1 cellular context compared by ENCODE assay signal in the genomic region with DNA sequence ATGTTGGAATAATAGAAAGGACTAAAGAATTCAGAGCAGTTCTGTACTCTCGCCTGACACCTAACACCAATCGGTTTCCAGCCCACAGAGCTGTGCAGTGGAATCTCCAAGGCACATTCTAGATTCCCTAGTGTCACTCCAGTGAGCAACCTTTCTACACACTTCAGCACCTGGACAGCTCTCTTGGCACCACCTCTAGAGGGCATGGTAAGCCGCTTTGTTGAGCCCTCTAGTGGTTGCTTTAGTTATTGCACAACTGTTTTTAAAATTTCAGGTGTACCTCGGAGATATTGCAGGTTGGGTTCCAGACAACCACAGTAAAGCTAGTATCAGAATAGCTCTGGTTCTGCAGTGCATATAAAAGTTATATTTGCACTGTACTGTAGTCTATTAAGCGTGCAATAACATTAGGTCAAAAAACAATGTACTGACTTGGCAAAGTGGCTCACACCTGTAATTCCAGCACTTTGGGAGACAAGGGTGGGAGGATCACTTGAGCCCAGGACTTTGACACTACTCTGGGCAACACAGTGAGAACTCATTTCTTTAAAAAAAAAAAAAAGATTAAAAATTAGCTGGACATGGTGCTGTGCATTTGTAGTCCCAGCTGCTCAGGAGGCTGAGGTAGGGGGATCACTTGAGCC.
TF ChIP-seq lines count a peak whose summit lies in the region.

No MANE protein-coding gene starts in this region.

TF ChIP-seq in HepG2, 621 proteins besides CTCF, POLR2A, EP300 and RAD21 (continued from another document and continues in another):
- TF ChIP-seq, protein P1, sequence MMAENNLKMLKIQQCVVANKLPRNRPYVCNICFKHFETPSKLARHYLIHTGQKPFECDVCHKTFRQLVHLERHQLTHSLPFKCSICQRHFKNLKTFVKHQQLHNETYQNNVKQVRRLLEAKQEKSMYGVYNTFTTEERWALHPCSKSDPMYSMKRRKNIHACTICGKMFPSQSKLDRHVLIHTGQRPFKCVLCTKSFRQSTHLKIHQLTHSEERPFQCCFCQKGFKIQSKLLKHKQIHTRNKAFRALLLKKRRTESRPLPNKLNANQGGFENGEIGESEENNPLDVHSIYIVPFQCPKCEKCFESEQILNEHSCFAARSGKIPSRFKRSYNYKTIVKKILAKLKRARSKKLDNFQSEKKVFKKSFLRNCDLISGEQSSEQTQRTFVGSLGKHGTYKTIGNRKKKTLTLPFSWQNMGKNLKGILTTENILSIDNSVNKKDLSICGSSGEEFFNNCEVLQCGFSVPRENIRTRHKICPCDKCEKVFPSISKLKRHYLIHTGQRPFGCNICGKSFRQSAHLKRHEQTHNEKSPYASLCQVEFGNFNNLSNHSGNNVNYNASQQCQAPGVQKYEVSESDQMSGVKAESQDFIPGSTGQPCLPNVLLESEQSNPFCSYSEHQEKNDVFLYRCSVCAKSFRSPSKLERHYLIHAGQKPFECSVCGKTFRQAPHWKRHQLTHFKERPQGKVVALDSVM (CRISPR knock-in tag; IDR thresholded peaks at IDR 0.05) = no peak
- TF ChIP-seq RARG (CRISPR knock-in tag; IDR thresholded peaks at IDR 0.05; ENCODE audit: low read depth) = peak; percentile 75; the same call in 1 of the 2 replicates
- TF ChIP-seq SMYD3 (CRISPR knock-in tag; IDR thresholded peaks at IDR 0.05) = peak; percentile 90
- TF ChIP-seq, protein P2, sequence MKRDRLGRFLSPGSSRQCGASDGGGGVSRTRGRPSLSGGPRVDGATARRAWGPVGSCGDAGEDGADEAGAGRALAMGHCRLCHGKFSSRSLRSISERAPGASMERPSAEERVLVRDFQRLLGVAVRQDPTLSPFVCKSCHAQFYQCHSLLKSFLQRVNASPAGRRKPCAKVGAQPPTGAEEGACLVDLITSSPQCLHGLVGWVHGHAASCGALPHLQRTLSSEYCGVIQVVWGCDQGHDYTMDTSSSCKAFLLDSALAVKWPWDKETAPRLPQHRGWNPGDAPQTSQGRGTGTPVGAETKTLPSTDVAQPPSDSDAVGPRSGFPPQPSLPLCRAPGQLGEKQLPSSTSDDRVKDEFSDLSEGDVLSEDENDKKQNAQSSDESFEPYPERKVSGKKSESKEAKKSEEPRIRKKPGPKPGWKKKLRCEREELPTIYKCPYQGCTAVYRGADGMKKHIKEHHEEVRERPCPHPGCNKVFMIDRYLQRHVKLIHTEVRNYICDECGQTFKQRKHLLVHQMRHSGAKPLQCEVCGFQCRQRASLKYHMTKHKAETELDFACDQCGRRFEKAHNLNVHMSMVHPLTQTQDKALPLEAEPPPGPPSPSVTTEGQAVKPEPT (CRISPR knock-in tag; IDR thresholded peaks at IDR 0.05; ENCODE audit: low read depth) = 0 out of 2 replicates have a peak, but pooled peaks have one; percentile 42
- no peak for TF ChIP-seq NCOR1 (IDR thresholded peaks at IDR 0.05; ENCODE audit: borderline replicate concordance, low read length)
- no peak for TF ChIP-seq CHCHD3 (CRISPR knock-in tag; IDR thresholded peaks at IDR 0.05)
- TF ChIP-seq, protein P3, sequence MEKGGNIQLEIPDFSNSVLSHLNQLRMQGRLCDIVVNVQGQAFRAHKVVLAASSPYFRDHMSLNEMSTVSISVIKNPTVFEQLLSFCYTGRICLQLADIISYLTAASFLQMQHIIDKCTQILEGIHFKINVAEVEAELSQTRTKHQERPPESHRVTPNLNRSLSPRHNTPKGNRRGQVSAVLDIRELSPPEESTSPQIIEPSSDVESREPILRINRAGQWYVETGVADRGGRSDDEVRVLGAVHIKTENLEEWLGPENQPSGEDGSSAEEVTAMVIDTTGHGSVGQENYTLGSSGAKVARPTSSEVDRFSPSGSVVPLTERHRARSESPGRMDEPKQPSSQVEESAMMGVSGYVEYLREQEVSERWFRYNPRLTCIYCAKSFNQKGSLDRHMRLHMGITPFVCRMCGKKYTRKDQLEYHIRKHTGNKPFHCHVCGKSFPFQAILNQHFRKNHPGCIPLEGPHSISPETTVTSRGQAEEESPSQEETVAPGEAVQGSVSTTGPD (CRISPR knock-in tag; IDR thresholded peaks at IDR 0.05) = no peak
- no peak for TF ChIP-seq ZNF839 (CRISPR knock-in tag; IDR thresholded peaks at IDR 0.05; ENCODE audit: borderline replicate concordance)
- TF ChIP-seq ZNF556 (CRISPR knock-in tag; IDR thresholded peaks at IDR 0.05; ENCODE audit: borderline replicate concordance) = peak; percentile 74; the same call in 1 of the 2 replicates
- TF ChIP-seq, protein P4, sequence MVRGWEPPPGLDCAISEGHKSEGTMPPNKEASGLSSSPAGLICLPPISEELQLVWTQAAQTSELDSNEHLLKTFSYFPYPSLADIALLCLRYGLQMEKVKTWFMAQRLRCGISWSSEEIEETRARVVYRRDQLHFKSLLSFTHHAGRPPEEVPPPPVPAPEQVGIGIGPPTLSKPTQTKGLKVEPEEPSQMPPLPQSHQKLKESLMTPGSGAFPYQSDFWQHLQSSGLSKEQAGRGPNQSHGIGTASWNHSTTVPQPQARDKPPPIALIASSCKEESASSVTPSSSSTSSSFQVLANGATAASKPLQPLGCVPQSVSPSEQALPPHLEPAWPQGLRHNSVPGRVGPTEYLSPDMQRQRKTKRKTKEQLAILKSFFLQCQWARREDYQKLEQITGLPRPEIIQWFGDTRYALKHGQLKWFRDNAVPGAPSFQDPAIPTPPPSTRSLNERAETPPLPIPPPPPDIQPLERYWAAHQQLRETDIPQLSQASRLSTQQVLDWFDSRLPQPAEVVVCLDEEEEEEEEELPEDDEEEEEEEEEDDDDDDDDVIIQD (CRISPR knock-in tag; IDR thresholded peaks at IDR 0.05; ENCODE audit: low read depth) = peak; percentile 75; the same call in 1 of the 2 replicates
- TF ChIP-seq, protein P5, sequence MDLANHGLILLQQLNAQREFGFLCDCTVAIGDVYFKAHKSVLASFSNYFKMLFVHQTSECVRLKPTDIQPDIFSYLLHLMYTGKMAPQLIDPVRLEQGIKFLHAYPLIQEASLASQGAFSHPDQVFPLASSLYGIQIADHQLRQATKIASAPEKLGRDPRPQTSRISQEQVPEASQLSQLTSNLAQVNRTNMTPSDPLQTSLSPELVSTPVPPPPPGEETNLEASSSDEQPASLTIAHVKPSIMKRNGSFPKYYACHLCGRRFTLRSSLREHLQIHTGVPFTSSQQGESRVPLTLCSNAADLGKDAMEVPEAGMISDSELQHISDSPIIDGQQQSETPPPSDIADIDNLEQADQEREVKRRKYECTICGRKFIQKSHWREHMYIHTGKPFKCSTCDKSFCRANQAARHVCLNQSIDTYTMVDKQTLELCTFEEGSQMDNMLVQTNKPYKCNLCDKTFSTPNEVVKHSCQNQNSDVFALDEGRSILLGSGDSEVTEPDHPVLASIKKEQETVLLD (CRISPR knock-in tag; IDR thresholded peaks at IDR 0.05; ENCODE audit: low read depth) = no peak
- TF ChIP-seq NR2F2 (IDR thresholded peaks at IDR 0.05; ENCODE audit: borderline replicate concordance, low read depth) = no peak
- TF ChIP-seq, protein P6, sequence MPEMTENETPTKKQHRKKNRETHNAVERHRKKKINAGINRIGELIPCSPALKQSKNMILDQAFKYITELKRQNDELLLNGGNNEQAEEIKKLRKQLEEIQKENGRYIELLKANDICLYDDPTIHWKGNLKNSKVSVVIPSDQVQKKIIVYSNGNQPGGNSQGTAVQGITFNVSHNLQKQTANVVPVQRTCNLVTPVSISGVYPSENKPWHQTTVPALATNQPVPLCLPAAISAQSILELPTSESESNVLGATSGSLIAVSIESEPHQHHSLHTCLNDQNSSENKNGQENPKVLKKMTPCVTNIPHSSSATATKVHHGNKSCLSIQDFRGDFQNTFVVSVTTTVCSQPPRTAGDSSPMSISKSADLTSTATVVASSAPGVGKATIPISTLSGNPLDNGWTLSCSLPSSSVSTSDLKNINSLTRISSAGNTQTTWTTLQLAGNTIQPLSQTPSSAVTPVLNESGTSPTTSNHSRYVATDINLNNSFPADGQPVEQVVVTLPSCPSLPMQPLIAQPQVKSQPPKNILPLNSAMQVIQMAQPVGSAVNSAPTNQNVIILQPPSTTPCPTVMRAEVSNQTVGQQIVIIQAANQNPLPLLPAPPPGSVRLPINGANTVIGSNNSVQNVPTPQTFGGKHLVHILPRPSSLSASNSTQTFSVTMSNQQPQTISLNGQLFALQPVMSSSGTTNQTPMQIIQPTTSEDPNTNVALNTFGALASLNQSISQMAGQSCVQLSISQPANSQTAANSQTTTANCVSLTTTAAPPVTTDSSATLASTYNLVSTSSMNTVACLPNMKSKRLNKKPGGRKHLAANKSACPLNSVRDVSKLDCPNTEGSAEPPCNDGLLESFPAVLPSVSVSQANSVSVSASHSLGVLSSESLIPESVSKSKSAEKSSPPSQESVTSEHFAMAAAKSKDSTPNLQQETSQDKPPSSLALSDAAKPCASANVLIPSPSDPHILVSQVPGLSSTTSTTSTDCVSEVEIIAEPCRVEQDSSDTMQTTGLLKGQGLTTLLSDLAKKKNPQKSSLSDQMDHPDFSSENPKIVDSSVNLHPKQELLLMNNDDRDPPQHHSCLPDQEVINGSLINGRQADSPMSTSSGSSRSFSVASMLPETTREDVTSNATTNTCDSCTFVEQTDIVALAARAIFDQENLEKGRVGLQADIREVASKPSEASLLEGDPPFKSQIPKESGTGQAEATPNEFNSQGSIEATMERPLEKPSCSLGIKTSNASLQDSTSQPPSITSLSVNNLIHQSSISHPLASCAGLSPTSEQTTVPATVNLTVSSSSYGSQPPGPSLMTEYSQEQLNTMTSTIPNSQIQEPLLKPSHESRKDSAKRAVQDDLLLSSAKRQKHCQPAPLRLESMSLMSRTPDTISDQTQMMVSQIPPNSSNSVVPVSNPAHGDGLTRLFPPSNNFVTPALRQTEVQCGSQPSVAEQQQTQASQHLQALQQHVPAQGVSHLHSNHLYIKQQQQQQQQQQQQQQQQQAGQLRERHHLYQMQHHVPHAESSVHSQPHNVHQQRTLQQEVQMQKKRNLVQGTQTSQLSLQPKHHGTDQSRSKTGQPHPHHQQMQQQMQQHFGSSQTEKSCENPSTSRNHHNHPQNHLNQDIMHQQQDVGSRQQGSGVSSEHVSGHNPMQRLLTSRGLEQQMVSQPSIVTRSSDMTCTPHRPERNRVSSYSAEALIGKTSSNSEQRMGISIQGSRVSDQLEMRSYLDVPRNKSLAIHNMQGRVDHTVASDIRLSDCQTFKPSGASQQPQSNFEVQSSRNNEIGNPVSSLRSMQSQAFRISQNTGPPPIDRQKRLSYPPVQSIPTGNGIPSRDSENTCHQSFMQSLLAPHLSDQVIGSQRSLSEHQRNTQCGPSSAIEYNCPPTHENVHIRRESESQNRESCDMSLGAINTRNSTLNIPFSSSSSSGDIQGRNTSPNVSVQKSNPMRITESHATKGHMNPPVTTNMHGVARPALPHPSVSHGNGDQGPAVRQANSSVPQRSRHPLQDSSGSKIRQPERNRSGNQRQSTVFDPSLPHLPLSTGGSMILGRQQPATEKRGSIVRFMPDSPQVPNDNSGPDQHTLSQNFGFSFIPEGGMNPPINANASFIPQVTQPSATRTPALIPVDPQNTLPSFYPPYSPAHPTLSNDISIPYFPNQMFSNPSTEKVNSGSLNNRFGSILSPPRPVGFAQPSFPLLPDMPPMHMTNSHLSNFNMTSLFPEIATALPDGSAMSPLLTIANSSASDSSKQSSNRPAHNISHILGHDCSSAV (CRISPR knock-in tag; IDR thresholded peaks at IDR 0.05; ENCODE audit: borderline replicate concordance) = no peak
- peak; percentile 70 for TF ChIP-seq FOSL2 (CRISPR knock-in tag; IDR thresholded peaks at IDR 0.05)
- TF ChIP-seq CENPX (CRISPR knock-in tag; IDR thresholded peaks at IDR 0.05) = no peak
- peak; percentile 64; the same call in 1 of the 2 replicates for TF ChIP-seq ZNF678 (CRISPR knock-in tag; IDR thresholded peaks at IDR 0.05)
- TF ChIP-seq MIER3 (CRISPR knock-in tag; IDR thresholded peaks at IDR 0.05; ENCODE audit: borderline replicate concordance) = peak; percentile 87; the same call in 1 of the 2 replicates
- peak; percentile 92; the same call in 1 of the 2 replicates for TF ChIP-seq ZBTB20 (CRISPR knock-in tag; IDR thresholded peaks at IDR 0.05; ENCODE audit: borderline replicate concordance, low read depth)
- no peak; the same call in 1 of the 2 replicates for TF ChIP-seq ZNF605 (CRISPR knock-in tag; IDR thresholded peaks at IDR 0.05)
- peak; percentile 92; the same call in 1 of the 2 replicates for TF ChIP-seq MBNL3 (CRISPR knock-in tag; conservative IDR thresholded peaks at IDR 0.05)
- TF ChIP-seq, protein P7, sequence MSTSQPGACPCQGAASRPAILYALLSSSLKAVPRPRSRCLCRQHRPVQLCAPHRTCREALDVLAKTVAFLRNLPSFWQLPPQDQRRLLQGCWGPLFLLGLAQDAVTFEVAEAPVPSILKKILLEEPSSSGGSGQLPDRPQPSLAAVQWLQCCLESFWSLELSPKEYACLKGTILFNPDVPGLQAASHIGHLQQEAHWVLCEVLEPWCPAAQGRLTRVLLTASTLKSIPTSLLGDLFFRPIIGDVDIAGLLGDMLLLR (CRISPR knock-in tag; IDR thresholded peaks at IDR 0.05) = peak; percentile 78; the same call in 1 of the 2 replicates
- TF ChIP-seq CREM (IDR thresholded peaks at IDR 0.05) = no peak
- no peak for TF ChIP-seq CREM (CRISPR knock-in tag; IDR thresholded peaks at IDR 0.05)
- peak; percentile 38 to 54; a peak in 1 of 4 replicates for TF ChIP-seq NR2F1 (CRISPR knock-in tag; IDR thresholded peaks at IDR 0.05)
- peak; percentile 83 for TF ChIP-seq ARNTL (CRISPR knock-in tag; IDR thresholded peaks at IDR 0.05)
- peak; percentile 87; the same call in 1 of the 2 replicates for TF ChIP-seq YEATS2 (CRISPR knock-in tag; IDR thresholded peaks at IDR 0.05; ENCODE audit: borderline replicate concordance)
- TF ChIP-seq, protein P8, sequence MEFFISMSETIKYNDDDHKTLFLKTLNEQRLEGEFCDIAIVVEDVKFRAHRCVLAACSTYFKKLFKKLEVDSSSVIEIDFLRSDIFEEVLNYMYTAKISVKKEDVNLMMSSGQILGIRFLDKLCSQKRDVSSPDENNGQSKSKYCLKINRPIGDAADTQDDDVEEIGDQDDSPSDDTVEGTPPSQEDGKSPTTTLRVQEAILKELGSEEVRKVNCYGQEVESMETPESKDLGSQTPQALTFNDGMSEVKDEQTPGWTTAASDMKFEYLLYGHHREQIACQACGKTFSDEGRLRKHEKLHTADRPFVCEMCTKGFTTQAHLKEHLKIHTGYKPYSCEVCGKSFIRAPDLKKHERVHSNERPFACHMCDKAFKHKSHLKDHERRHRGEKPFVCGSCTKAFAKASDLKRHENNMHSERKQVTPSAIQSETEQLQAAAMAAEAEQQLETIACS (CRISPR knock-in tag; IDR thresholded peaks at IDR 0.05) = no peak
- TF ChIP-seq, protein P9, sequence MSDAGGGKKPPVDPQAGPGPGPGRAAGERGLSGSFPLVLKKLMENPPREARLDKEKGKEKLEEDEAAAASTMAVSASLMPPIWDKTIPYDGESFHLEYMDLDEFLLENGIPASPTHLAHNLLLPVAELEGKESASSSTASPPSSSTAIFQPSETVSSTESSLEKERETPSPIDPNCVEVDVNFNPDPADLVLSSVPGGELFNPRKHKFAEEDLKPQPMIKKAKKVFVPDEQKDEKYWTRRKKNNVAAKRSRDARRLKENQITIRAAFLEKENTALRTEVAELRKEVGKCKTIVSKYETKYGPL (CRISPR knock-in tag; IDR thresholded peaks at IDR 0.05) = peak; percentile 84; the same call in 1 of the 2 replicates
- peak; percentile 18; the same call in 1 of the 2 replicates for TF ChIP-seq TBX3 (IDR thresholded peaks at IDR 0.05; ENCODE audit: borderline replicate concordance)
- peak; percentile 46; the same call in 1 of the 2 replicates for TF ChIP-seq ZNF552 (CRISPR knock-in tag; IDR thresholded peaks at IDR 0.05; ENCODE audit: borderline replicate concordance)
- no peak for TF ChIP-seq ZMYM2 (CRISPR knock-in tag; IDR thresholded peaks at IDR 0.05)
- TF ChIP-seq KAT7 (CRISPR knock-in tag; IDR thresholded peaks at IDR 0.05; ENCODE audit: borderline replicate concordance) = 0 out of 2 replicates have a peak, but pooled peaks have one; percentile 62
- TF ChIP-seq GATAD1 (CRISPR knock-in tag; IDR thresholded peaks at IDR 0.05) = peak; percentile 79
- peak; percentile 56; the same call in 1 of the 2 replicates for TF ChIP-seq SP4 (CRISPR knock-in tag; IDR thresholded peaks at IDR 0.05)
- TF ChIP-seq GTF3A (CRISPR knock-in tag; conservative IDR thresholded peaks at IDR 0.05) = no peak
- peak; percentile 92 for TF ChIP-seq HES4 (CRISPR knock-in tag; IDR thresholded peaks at IDR 0.05; ENCODE audit: borderline replicate concordance)
